18 cellular contexts compared by ENCODE assay signal in the genomic region with DNA sequence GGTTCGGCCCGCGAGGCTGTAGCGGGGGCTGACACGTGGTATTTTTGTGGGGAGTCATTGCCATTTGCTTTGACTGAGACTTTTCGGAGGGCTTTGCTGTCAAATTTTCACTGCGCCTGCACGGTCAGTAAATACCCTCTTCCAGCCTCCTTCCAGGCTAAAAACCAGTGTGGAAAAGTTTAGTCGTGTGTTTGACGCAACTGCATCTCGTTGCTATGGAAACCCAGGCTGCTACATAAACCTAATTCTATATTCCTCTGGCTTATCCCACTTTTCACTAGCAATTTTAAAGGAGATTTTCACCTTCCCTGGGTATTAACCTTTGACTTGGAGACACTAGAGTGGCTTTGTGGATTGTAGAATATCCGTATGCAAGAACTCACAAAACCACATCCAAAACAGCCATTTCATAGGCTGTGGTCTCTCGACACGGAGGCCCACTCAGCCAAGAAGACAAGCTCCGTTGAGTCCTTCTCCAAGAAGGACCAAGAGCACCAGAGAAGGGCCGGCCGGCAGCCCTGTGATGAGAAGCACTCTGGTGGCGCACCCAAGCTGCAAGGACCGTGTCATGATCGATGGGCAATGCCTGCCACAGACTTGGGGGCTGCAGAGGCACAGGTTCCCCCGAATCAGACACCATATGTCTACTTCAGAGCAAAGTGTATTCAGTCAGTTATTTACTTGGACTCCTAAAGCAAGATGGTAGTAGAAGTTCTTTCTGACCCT. TPM values are rescaled to one million over a fixed set of nuclear protein-coding genes. Genes with fewer than 3 reads are reported as not detected.
"Had no signal": no experiment of that assay in that cellular context is flagged by ENCODE, and none has a peak within 500 bp of the region (broad histone marks: within the 10 kb centered on the region; RNA-seq: fewer than 3 reads in every experiment).

No MANE protein-coding gene starts in this region.

- H3K27me3 Mint-ChIP-seq: activated naive CD8-positive, alpha-beta T cell; dendritic cell treated with granulocyte-macrophage colony-stimulating factor and Interleukin-4, amounts not matched to agents 40 ng/mL and 50 ng/mL, for 4 days; progenitor cell of endocrine pancreas had no signal

- H3K4me3 ChIP-seq: body of pancreas, lower lobe of right lung, right atrium auricular region, transverse colon, uterus had no signal

- DNase-seq: activated CD4-positive, alpha-beta T cell treated with anti-CD3 and anti-CD28 coated beads, Interleukin-2, amount 50 U/mL, for 1 hour; body of pancreas; effector memory CD4-positive, alpha-beta T cell; foreskin fibroblast; lower lobe of right lung; stimulated activated CD4-positive, alpha-beta T cell treated with anti-CD3 and anti-CD28 coated beads, Interleukin-12 subunit alpha, Interleukin-12 subunit beta, amount 100 ng/mL, for 4 hours; stimulated activated CD4-positive, alpha-beta T cell treated with anti-CD3 and anti-CD28 coated beads, Interleukin-1b, Interleukin-23, amount 100 ng/mL, for 48 hours; stimulated activated CD8-positive, alpha-beta memory T cell treated with anti-CD3 and anti-CD28 coated beads, Interleukin-4, amount 100 ng/mL, for 48 hours; stimulated activated naive CD4-positive, alpha-beta T cell treated with Interleukin-2 at 50 U/mL for 16 hours; T-helper 1 cell; transverse colon; uterus had no signal

- H3K9me3 ChIP-seq: body of pancreas, lower lobe of right lung, right atrium auricular region, transverse colon, uterus had no signal

- H3K9me3 Mint-ChIP-seq: dendritic cell treated with granulocyte-macrophage colony-stimulating factor and Interleukin-4, amounts not matched to agents 40 ng/mL and 50 ng/mL, for 4 days; natural killer cell treated with Interleukin-12 subunit alpha and Interleukin-12 subunit beta and Interleukin-15 and Interleukin-18, amount 100 ng/mL, for 72 hours had no signal

- H3K27me3 ChIP-seq: body of pancreas, right atrium auricular region, transverse colon, uterus had no signal

- H3K4me1 ChIP-seq: body of pancreas, lower lobe of right lung, right atrium auricular region, transverse colon, uterus had no signal

- ATAC-seq: body of pancreas; lower lobe of right lung; natural killer cell treated with Interleukin-12 subunit alpha and Interleukin-12 subunit beta and Interleukin-15 and Interleukin-18, amount 100 ng/mL, for 72 hours had no signal

- H3K27ac Mint-ChIP-seq: activated naive CD8-positive, alpha-beta T cell; dendritic cell treated with granulocyte-macrophage colony-stimulating factor and Interleukin-4, amounts not matched to agents 40 ng/mL and 50 ng/mL, for 4 days; progenitor cell of endocrine pancreas had no signal

- H3K27ac ChIP-seq: body of pancreas, lower lobe of right lung, right atrium auricular region, transverse colon, uterus had no signal

- H3K4me3 Mint-ChIP-seq: activated naive CD8-positive, alpha-beta T cell; activated T-helper 1 cell treated with anti-CD3 and anti-CD28 coated beads, Interleukin-12 subunit alpha, Interleukin-12 subunit beta, Interleukin-2, Interleukin-4 antibody, amounts not matched to agents 30 ng/mL and 10 ng/mL and 1 ng/mL, durations not matched to agents 14 hours and 24 hours and 36 hours; dendritic cell treated with granulocyte-macrophage colony-stimulating factor and Interleukin-4, amounts not matched to agents 40 ng/mL and 50 ng/mL, for 4 days; natural killer cell treated with Interleukin-12 subunit alpha and Interleukin-12 subunit beta and Interleukin-15 and Interleukin-18, amount 100 ng/mL, for 72 hours had no signal

- H3K36me3 ChIP-seq: lower lobe of right lung, right atrium auricular region, transverse colon, uterus had no signal

- H3K36me3 Mint-ChIP-seq: activated naive CD8-positive, alpha-beta T cell; natural killer cell treated with Interleukin-12 subunit alpha and Interleukin-12 subunit beta and Interleukin-15 and Interleukin-18, amount 100 ng/mL, for 72 hours had no signal

RNA-seq across cellular contexts. Expression of a gene that starts 38.4 kb away (rescaled TPM):
- total RNA-seq: body of pancreas, progenitor cell of endocrine pancreas, right atrium auricular region had no signal
